Comparison of ENCODE assay signal across 1 cellular context in the genomic region with DNA sequence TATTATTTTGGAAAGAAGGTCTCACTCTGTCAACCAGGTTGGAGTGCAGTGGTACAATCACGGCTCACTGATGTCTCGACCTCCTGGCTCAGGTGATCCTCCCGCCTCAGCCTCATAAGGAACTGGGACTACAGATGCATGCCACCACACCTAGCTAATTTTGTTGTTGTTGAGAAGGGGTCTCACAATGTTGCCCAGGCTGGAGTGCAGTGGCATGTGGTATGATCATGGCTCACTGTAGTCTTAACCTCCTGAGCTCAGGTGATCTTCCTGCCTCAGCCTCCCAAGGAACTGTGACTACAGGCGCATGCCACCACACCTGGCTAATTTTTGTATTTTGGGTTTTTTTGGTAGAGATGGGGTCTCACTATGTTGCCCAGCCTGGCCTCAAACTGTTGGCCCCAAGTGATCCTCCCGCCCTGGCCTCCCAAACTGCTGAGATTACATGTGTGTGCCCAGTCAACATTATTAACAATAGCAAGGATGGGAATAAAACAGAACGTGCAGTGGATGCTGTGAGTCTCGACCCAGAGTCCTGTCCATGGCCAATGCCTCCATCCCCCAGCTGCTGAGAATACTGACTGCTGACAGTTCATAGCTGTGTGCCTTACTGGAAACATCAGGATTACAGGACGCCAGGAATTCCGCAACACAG.
A peak's percentile ranks its signal among the peaks of the same experiment; 100 is the strongest.
TF ChIP-seq lines count a peak whose summit lies in the region.

No MANE protein-coding gene starts in this region.

TF ChIP-seq in HEK293, 187 proteins besides CTCF, POLR2A, EP300 and RAD21:
- peak; percentile 61; the same call in 1 of the 2 replicates for TF ChIP-seq ZNF121 (tag by site-specific recombination; IDR thresholded peaks at IDR 0.05)
- no peak for TF ChIP-seq GLI2 (tag by site-specific recombination; IDR thresholded peaks at IDR 0.05; ENCODE audit: borderline replicate concordance, low read depth)
